ENCODE assay signal across 8 cellular contexts in genomic region chr5:137752873-137753226, GRCh38. TPM values are rescaled to one million over a fixed set of nuclear protein-coding genes. Genes with fewer than 3 reads are reported as not detected.
A peak's percentile ranks its signal among the peaks of the same experiment; 100 is the strongest.
DNase-seq lines count a peak whose midpoint lies in the region; ATAC-seq and TF ChIP-seq lines count a peak whose summit lies in the region.

No MANE protein-coding gene starts in this region.

- WGBS in HUES64 = 0% methylated on average over 6 of the region's 6 CpGs
- WGBS in esophagus squamous epithelium, 2 donors = 0% methylated on average over 6 of the region's 6 CpGs

- no peak for TF ChIP-seq CTCF in CD4-positive, alpha-beta T cell (IDR thresholded peaks at IDR 0.05)
- TF ChIP-seq CTCF in VCaP (conservative IDR thresholded peaks at IDR 0.05) (no peak), esophagus squamous epithelium (IDR thresholded peaks at IDR 0.05) (no peak), neutrophil (IDR thresholded peaks at IDR 0.05) (no peak)

- no peaks in the 10 kb centered on the region for H3K9me3 ChIP-seq in CD4-positive, alpha-beta T cell (ENCODE audit: control insufficient read depth, low read length)
- H3K9me3 ChIP-seq in HUES64 (ENCODE audit: insufficient read depth, low read depth, low read length) (no peaks in the 10 kb centered on the region), esophagus squamous epithelium (no peaks in the 10 kb centered on the region), neutrophil (no peaks in the 10 kb centered on the region)

- CTCF ChIA-PET in CD4-positive, alpha-beta T cell (lab: Charles Lee) = interaction anchor here (1.5 to 3.4 kb wide), 3 partner anchors 11 to 123 kb away, joined by 3 to 28 read pairs (median 26); no protein-coding TSS in a partner anchor

- no peaks in the 10 kb centered on the region for H3K27me3 Mint-ChIP-seq in CD4-positive, alpha-beta T cell

- peaks cover 50% of the 10 kb centered on the region for H3K36me3 Mint-ChIP-seq in CD4-positive, alpha-beta T cell (ENCODE audit: low read depth)

- intact Hi-C loops in CD4-positive, alpha-beta T cell (cut with DNase I, micrococcal nuclease) = loop anchor here (2.0 to 10.0 kb wide), 5 partner anchors 16 to 822 kb away; partner anchors contain the start of genes CDC23 (in 1 of the 2), CDC25C (in 1 of the 2), FAM13B (in 1 of the 2) and FAM53C (in 1 of the 2)
- intact Hi-C loops in esophagus squamous epithelium (cut with DNase I) = no loop called here

- peak overlapping the region; percentile 98 for H3K9ac ChIP-seq in HUES64 (ENCODE audit: low read depth, low read length)

- H3K36me3 ChIP-seq in HUES64 (ENCODE audit: insufficient read depth, low read length) (peaks cover 30% of the 10 kb centered on the region; the same call in 1 of the 2 replicates), esophagus squamous epithelium (no peaks in the 10 kb centered on the region), neutrophil (no peaks in the 10 kb centered on the region)

- peak overlapping the region; percentile 97 for H3K4me3 Mint-ChIP-seq in CD4-positive, alpha-beta T cell

- DNase-seq in CD4-positive, alpha-beta T cell = peak in 5 of 10 experiments; percentile 13 to 33 (median 16)
- DNase-seq in esophagus squamous epithelium (lab: John Stamatoyannopoulos, UW) (no peak), retina (no peak), DMS79 (lab: John Stamatoyannopoulos, UW) (no peak)

- H3K4me1 ChIP-seq in HUES64 (ENCODE audit: insufficient read depth, low read length) (peaks cover 22% of the 10 kb centered on the region), esophagus squamous epithelium (peaks cover 0 to 44% (median 14%) of the 10 kb centered on the region in 3 donors), neutrophil (ENCODE audit: control insufficient read depth in 1 of 2, insufficient read depth in 1 of 2, low read depth in 1 of 2, low read length in 1 of 2) (peaks cover 27 to 39% of the 10 kb centered on the region in 2 experiments)

- H3K27ac ChIP-seq in CD4-positive, alpha-beta T cell (ENCODE audit: low read depth, low read length) = peak overlapping the region; percentile 100
- H3K27ac ChIP-seq in HUES64 (ENCODE audit: low read depth, low read length) (peak overlapping the region; percentile 95; the same call in 1 of the 2 replicates), VCaP (peak overlapping the region; percentile 99), esophagus squamous epithelium (peak overlapping the region; percentile 97 to 100 (median 99)), neutrophil (peak overlapping the region; percentile 97)

- POLR2A ChIA-PET in CD4-positive, alpha-beta T cell (lab: Charles Lee) = interaction anchor here (0.9 to 3.2 kb wide), 13 partner anchors 10 to 426 kb away, joined by 3 to 80 read pairs (median 5); partner anchors contain the start of genes KIF20A, KLHL3 and PKD2L2

- peak overlapping the region; percentile 100 for H3K27ac Mint-ChIP-seq in CD4-positive, alpha-beta T cell

- peak overlapping the region; percentile 98 for H3K4me3 ChIP-seq in HUES64 (ENCODE audit: low read length)
- H3K4me3 ChIP-seq in esophagus squamous epithelium = peak overlapping the region; percentile 62 to 93 (median 74)
- peak overlapping the region; percentile 87 to 92 for H3K4me3 ChIP-seq in neutrophil (ENCODE audit: low read depth in 1 of 2, low read length in 1 of 2)

- no peaks in the 10 kb centered on the region for H3K27me3 ChIP-seq in CD4-positive, alpha-beta T cell (ENCODE audit: control insufficient read depth, insufficient read depth, low read length)
- 0 out of 2 replicates have a peak, but pooled peaks cover 2% of the 10 kb centered on the region for H3K27me3 ChIP-seq in HUES64 (ENCODE audit: insufficient read depth, low read length)
- H3K27me3 ChIP-seq in esophagus squamous epithelium = no peaks in the 10 kb centered on the region
- H3K27me3 ChIP-seq in neutrophil = no peaks in the 10 kb centered on the region

- no peak for TF ChIP-seq POLR2A in esophagus squamous epithelium (IDR thresholded peaks at IDR 0.05)

- peaks cover 37% of the 10 kb centered on the region for H3K4me1 Mint-ChIP-seq in CD4-positive, alpha-beta T cell (ENCODE audit: low read depth)

- ATAC-seq in CD4-positive, alpha-beta T cell (ENCODE audit: poor library complexity) = no peak
- no peak for ATAC-seq in HG03432 (IDR thresholded peaks at IDR 0.05; ENCODE audit: unreplicated experiment)

- H3K9me3 Mint-ChIP-seq in CD4-positive, alpha-beta T cell = no peaks in the 10 kb centered on the region

RNA-seq across cellular contexts. Expression of gene HNRNPA0, which starts 1.3 kb away (rescaled TPM):
- total RNA-seq in CD4-positive, alpha-beta T cell = 10 to 100 TPM; 52.7 to 53.2 TPM
- polyA plus RNA-seq in HUES64 (2013, experiment 1 of 2) = 62.8 TPM
- polyA plus RNA-seq in HUES64 (2013, experiment 2 of 2) = 63.5 TPM
- 10 to 100 TPM in 2 of 4 donors, 1 to 10 TPM in 2; 8.4 to 13.7 (median 9.4) TPM for total RNA-seq in esophagus squamous epithelium

RNA-seq across cellular contexts. Expression of gene KLHL3, which starts 17.0 kb away (rescaled TPM):
- 10 to 100 TPM; 22.0 to 25.9 TPM for total RNA-seq in CD4-positive, alpha-beta T cell
- 3.5 TPM for polyA plus RNA-seq in HUES64 (2013, experiment 1 of 2)
- polyA plus RNA-seq in HUES64 (2013, experiment 2 of 2) = 6.8 TPM
- total RNA-seq in esophagus squamous epithelium = 1 to 10 TPM; 1.7 to 3.8 (median 3.1) TPM

Comparison
In these comparisons a context has a peak if more than half of its experiments do, and no peak if none do; other contexts are left out.
1. RNA of gene KLHL3, which starts 17.0 kb away (total RNA-seq): 22.0 to 25.9 TPM in CD4-positive, alpha-beta T cell; 1.7 to 3.8 TPM in esophagus squamous epithelium; every median in the first group is over 4 times any median in the second.
2. Peak in every context shown above with its lines, with median percentiles within 50 percentile points of each other: H3K27ac ChIP-seq and H3K4me3 ChIP-seq.